ENCODE assay signal across 14 cellular contexts in the genomic region with DNA sequence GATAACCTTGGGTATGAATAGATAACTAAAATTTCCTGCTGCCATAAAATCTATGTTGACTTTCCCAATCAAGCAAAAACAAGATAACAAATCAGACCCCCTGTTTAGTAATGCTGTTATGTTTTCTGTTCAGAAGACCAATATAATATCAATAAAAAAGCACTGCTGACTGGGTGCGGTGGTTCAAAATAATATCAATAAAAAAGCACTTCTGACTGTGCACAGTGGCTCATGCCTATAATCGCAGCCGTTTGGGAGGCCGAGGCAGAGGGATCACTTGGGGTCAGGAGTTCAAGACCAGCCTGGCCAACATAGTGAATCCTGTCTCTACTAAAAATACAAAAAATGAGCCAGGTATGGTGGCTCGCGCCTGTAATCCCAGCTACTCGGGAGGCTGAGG. TPM values are rescaled to one million over a fixed set of nuclear protein-coding genes. Genes with fewer than 3 reads are reported as not detected.
DNase-seq lines count a peak whose midpoint lies in the region; ATAC-seq and TF ChIP-seq lines count a peak whose summit lies in the region.
"Had no signal": no experiment of that assay in that cellular context is flagged by ENCODE, and none has a peak within 500 bp of the region (broad histone marks: within the 10 kb centered on the region; RNA-seq: fewer than 3 reads in every experiment).

No MANE protein-coding gene starts in this region.

- H3K4me3 Mint-ChIP-seq in HFFc6, result no peak overlapping the region
- H3K4me3 Mint-ChIP-seq in activated T-helper 2 cell treated with anti-CD3 and anti-CD28 coated beads, Interferon-gamma antibody, Interleukin-2, Interleukin-4, amounts not matched to agents 10 μg/mL and 5 μg/mL and 100 μg/mL, durations not matched to agents 14 hours and 24 hours and 36 hours (ENCODE audit: low read depth), result no peak overlapping the region

- peak overlapping the region in 17 of 21 experiments; percentile 19 to 72 (median 42) for H3K27ac ChIP-seq in skin epidermis

- TF ChIP-seq CTCF in HFFc6 (IDR thresholded peaks at IDR 0.05), result no peak

- intact Hi-C loops in activated T-helper 2 cell treated with anti-CD3 and anti-CD28 coated beads, Interferon-gamma antibody, Interleukin-2, Interleukin-4, amounts not matched to agents 10 μg/mL and 5 μg/mL and 100 μg/mL, durations not matched to agents 14 hours and 24 hours and 36 hours (cut with micrococcal nuclease), result no loop called here
- intact Hi-C loops in left colon (cut with DNase I, micrococcal nuclease), result no loop called here

- no peaks in the 10 kb centered on the region for H3K9me3 Mint-ChIP-seq in HFFc6
- H3K9me3 Mint-ChIP-seq in activated T-helper 2 cell treated with anti-CD3 and anti-CD28 coated beads, Interferon-gamma antibody, Interleukin-2, Interleukin-4, amounts not matched to agents 10 μg/mL and 5 μg/mL and 100 μg/mL, durations not matched to agents 14 hours and 24 hours and 36 hours, result peaks cover 4% of the 10 kb centered on the region

- H3K36me3 Mint-ChIP-seq in HFFc6 (ENCODE audit: low read depth), result peaks cover 24% of the 10 kb centered on the region
- peaks cover 30% of the 10 kb centered on the region for H3K36me3 Mint-ChIP-seq in activated T-helper 2 cell treated with anti-CD3 and anti-CD28 coated beads, Interferon-gamma antibody, Interleukin-2, Interleukin-4, amounts not matched to agents 10 μg/mL and 5 μg/mL and 100 μg/mL, durations not matched to agents 14 hours and 24 hours and 36 hours (ENCODE audit: low read depth)

- H3K4me3 ChIP-seq in skin epidermis, result no peak overlapping the region

- H3K4me1 Mint-ChIP-seq in HFFc6 (ENCODE audit: low read depth), result peaks cover 37% of the 10 kb centered on the region
- H3K4me1 Mint-ChIP-seq in activated T-helper 2 cell treated with anti-CD3 and anti-CD28 coated beads, Interferon-gamma antibody, Interleukin-2, Interleukin-4, amounts not matched to agents 10 μg/mL and 5 μg/mL and 100 μg/mL, durations not matched to agents 14 hours and 24 hours and 36 hours (ENCODE audit: low read depth), result peaks cover 25% of the 10 kb centered on the region

- no peak for DNase-seq in HFFc6
- no peak for DNase-seq in activated T-helper 2 cell treated with anti-CD3 and anti-CD28 coated beads, Interferon-gamma antibody, Interleukin-2, Interleukin-4, amounts not matched to agents 10 μg/mL and 5 μg/mL and 100 μg/mL, durations not matched to agents 14 hours and 24 hours and 36 hours (ENCODE audit: low spot score)
- peak in 1 of 2 donors; percentile 18 for DNase-seq in left colon
- no peak for DNase-seq in SK-N-DZ (ENCODE audit: low spot score)
- no peak for DNase-seq in activated T-cell treated with anti-CD3 and anti-CD28 coated beads for 4 hours
- no peak for DNase-seq in COLO829 (ENCODE audit: low spot score)
- DNase-seq: activated effector memory CD4-positive, alpha-beta T cell treated with Interleukin-2 at 50 U/mL for 16 hours; Caco-2; NCI-H1105 treated with DMSO at 0.1 percent for 48 hours; NCI-H748 treated with DMSO at 0.1 percent for 48 hours; SHP77 treated with DMSO at 0.1 percent for 48 hours; stimulated activated CD8-positive, alpha-beta memory T cell treated with anti-CD3 and anti-CD28 coated beads, Interleukin-4, amount 100 ng/mL, for 48 hours had no signal

- peak; percentile 65 for ATAC-seq in left colon
- no peak for ATAC-seq in HG03097 (IDR thresholded peaks at IDR 0.05; ENCODE audit: low FRiP score, unreplicated experiment)

- H3K27me3 Mint-ChIP-seq in HFFc6 (ENCODE audit: insufficient read depth), result no peaks in the 10 kb centered on the region; the same call in 1 of the 2 replicates
- no peaks in the 10 kb centered on the region for H3K27me3 Mint-ChIP-seq in activated T-helper 2 cell treated with anti-CD3 and anti-CD28 coated beads, Interferon-gamma antibody, Interleukin-2, Interleukin-4, amounts not matched to agents 10 μg/mL and 5 μg/mL and 100 μg/mL, durations not matched to agents 14 hours and 24 hours and 36 hours (ENCODE audit: low read depth)

- peak overlapping the region; percentile 91 for H3K27ac Mint-ChIP-seq in HFFc6
- H3K27ac Mint-ChIP-seq in activated T-helper 2 cell treated with anti-CD3 and anti-CD28 coated beads, Interferon-gamma antibody, Interleukin-2, Interleukin-4, amounts not matched to agents 10 μg/mL and 5 μg/mL and 100 μg/mL, durations not matched to agents 14 hours and 24 hours and 36 hours, result peak overlapping the region; percentile 7

RNA-seq across cellular contexts. Expression of gene ANTXR2, which starts 36.7 kb away (rescaled TPM):
- 100 to 1,000 TPM; 137 to 198 (median 144) TPM for total RNA-seq in HFFc6 (2021; fragmentation: NEBNext Ultra II Directional; extraction: Animal tissue kit (Norgen Biotek cat#: 25700))
- 3.2 and 3.6 TPM in 2 replicates for total RNA-seq in activated T-helper 2 cell treated with anti-CD3 and anti-CD28 coated beads, Interferon-gamma antibody, Interleukin-2, Interleukin-4, amounts not matched to agents 10 μg/mL and 5 μg/mL and 100 μg/mL, durations not matched to agents 14 hours and 24 hours and 36 hours
- total RNA-seq in left colon, result 100 to 1,000 TPM in 1 of 2 donors, 10 to 100 TPM in 1; 70.0 to 135 TPM
- polyA plus RNA-seq in SK-N-DZ (2014; cell fraction: cytosol; rRNA removed), result 41.0 and 45.3 TPM in 2 replicates
- polyA plus RNA-seq in SK-N-DZ (2014; cell fraction: nucleus; rRNA removed), result 11.3 and 18.4 TPM in 2 replicates

Comparison
In these comparisons a context has a peak if more than half of its experiments do, and no peak if none do; other contexts are left out.
1. RNA of gene ANTXR2, which starts 36.7 kb away (total RNA-seq): 137 to 198 TPM in HFFc6 and 70.0 to 135 TPM in left colon; 3.2 to 3.6 TPM in activated T-helper 2 cell treated with anti-CD3 and anti-CD28 coated beads, Interferon-gamma antibody, Interleukin-2, Interleukin-4, amounts not matched to agents 10 μg/mL and 5 μg/mL and 100 μg/mL, durations not matched to agents 14 hours and 24 hours and 36 hours; every median in the first group is over 10 times any median in the second.